Comparison of ENCODE assay signal across 28 cellular contexts in genomic region chr7:40072268-40072667, GRCh38.
"Had no signal": no experiment of that assay in that cellular context is flagged by ENCODE, and none has a peak within 500 bp of the region (broad histone marks: within the 10 kb centered on the region; RNA-seq: fewer than 3 reads in every experiment).

No MANE protein-coding gene starts in this region.

- H2AFZ ChIP-seq: parathyroid adenoma had no signal

- H3K36me3 Mint-ChIP-seq: activated naive CD8-positive, alpha-beta T cell had no signal

- H3K9me3 ChIP-seq: adrenal gland, ascending aorta, esophagus muscularis mucosa, gastroesophageal sphincter, mucosa of descending colon, thoracic aorta, upper lobe of left lung had no signal

- H3K27me3 Mint-ChIP-seq: activated CD4-positive, alpha-beta T cell treated with anti-CD3 and anti-CD28 coated beads, Interleukin-2, amount 10 ng/mL, durations not matched to agents 24 days and 14 days; activated CD8-positive, alpha-beta memory T cell treated with anti-CD3 and anti-CD28 coated beads, Interleukin-2, amount 10 ng/mL, durations not matched to agents 7 days and 5 days; activated CD8-positive, alpha-beta T cell treated with anti-CD3 and anti-CD28 coated beads for 36 hours; activated naive CD8-positive, alpha-beta T cell; central memory CD8-positive, alpha-beta T cell had no signal

- H3K27ac ChIP-seq: adrenal gland, ascending aorta, esophagus muscularis mucosa, gastroesophageal sphincter, parathyroid adenoma, thoracic aorta, upper lobe of left lung had no signal

- H3K36me3 ChIP-seq: thoracic aorta had no signal

- H3K27me3 ChIP-seq: adrenal gland, ascending aorta, esophagus muscularis mucosa, gastroesophageal sphincter, upper lobe of left lung had no signal

- H3K27ac Mint-ChIP-seq: activated CD4-positive, alpha-beta T cell treated with anti-CD3 and anti-CD28 coated beads, Interleukin-2, amount 10 ng/mL, durations not matched to agents 24 days and 14 days; activated CD8-positive, alpha-beta memory T cell treated with anti-CD3 and anti-CD28 coated beads, Interleukin-2, amount 10 ng/mL, durations not matched to agents 7 days and 5 days; activated CD8-positive, alpha-beta T cell treated with anti-CD3 and anti-CD28 coated beads for 36 hours; activated naive CD8-positive, alpha-beta T cell; activated T-helper 1 cell treated with anti-CD3 and anti-CD28 coated beads, Interleukin-12 subunit alpha, Interleukin-12 subunit beta, Interleukin-2, Interleukin-4 antibody, amounts not matched to agents 30 ng/mL and 10 ng/mL and 1 ng/mL, durations not matched to agents 14 hours and 24 hours and 36 hours; nephron progenitor cell had no signal

- H3K4me3 Mint-ChIP-seq: activated CD4-positive, alpha-beta T cell treated with anti-CD3 and anti-CD28 coated beads, Interleukin-2, amount 10 ng/mL, durations not matched to agents 24 days and 14 days; activated CD8-positive, alpha-beta memory T cell treated with anti-CD3 and anti-CD28 coated beads, Interleukin-2, amount 10 ng/mL, durations not matched to agents 7 days and 5 days; activated CD8-positive, alpha-beta T cell treated with anti-CD3 and anti-CD28 coated beads for 36 hours; activated naive CD8-positive, alpha-beta T cell; activated T-helper 1 cell treated with anti-CD3 and anti-CD28 coated beads, Interleukin-12 subunit alpha, Interleukin-12 subunit beta, Interleukin-2, Interleukin-4 antibody, amounts not matched to agents 30 ng/mL and 10 ng/mL and 1 ng/mL, durations not matched to agents 14 hours and 24 hours and 36 hours; central memory CD8-positive, alpha-beta T cell; nephron progenitor cell had no signal

- DNase-seq: activated CD4-positive, alpha-beta T cell treated with anti-CD3 and anti-CD28 coated beads, Interleukin-2, amount 10 ng/mL, durations not matched to agents 24 days and 14 days; activated CD8-positive, alpha-beta memory T cell treated with anti-CD3 and anti-CD28 coated beads, Interleukin-2, amount 10 ng/mL, durations not matched to agents 7 days and 5 days; activated CD8-positive, alpha-beta T cell treated with anti-CD3 and anti-CD28 coated beads for 36 hours; activated T-cell treated with anti-CD3 and anti-CD28 coated beads for 4 hours; adrenal gland; effector memory CD4-positive, alpha-beta T cell; head of caudate nucleus; hypothalamus; islet precursor cell; left cardiac atrium; mesenchymal stem cell; mucosa of descending colon; nephron progenitor cell; right cardiac atrium; stimulated activated CD4-positive, alpha-beta T cell treated with anti-CD3 and anti-CD28 coated beads, Interleukin-4, amount 100 ng/mL, for 24 hours; stimulated activated naive CD4-positive, alpha-beta T cell treated with Interleukin-2 at 50 U/mL for 16 hours; T-helper 1 cell; T-helper 9 cell; upper lobe of left lung had no signal

- ATAC-seq: activated CD8-positive, alpha-beta memory T cell treated with anti-CD3 and anti-CD28 coated beads, Interleukin-2, amount 10 ng/mL, durations not matched to agents 7 days and 5 days; activated CD8-positive, alpha-beta T cell treated with anti-CD3 and anti-CD28 coated beads for 36 hours; gastroesophageal sphincter; left cardiac atrium; mucosa of descending colon; right cardiac atrium had no signal

- H3K9me3 Mint-ChIP-seq: activated CD4-positive, alpha-beta T cell treated with anti-CD3 and anti-CD28 coated beads, Interleukin-2, amount 10 ng/mL, durations not matched to agents 24 days and 14 days; activated CD8-positive, alpha-beta T cell treated with anti-CD3 and anti-CD28 coated beads for 36 hours; activated T-helper 1 cell treated with anti-CD3 and anti-CD28 coated beads, Interleukin-12 subunit alpha, Interleukin-12 subunit beta, Interleukin-2, Interleukin-4 antibody, amounts not matched to agents 30 ng/mL and 10 ng/mL and 1 ng/mL, durations not matched to agents 14 hours and 24 hours and 36 hours; central memory CD8-positive, alpha-beta T cell; nephron progenitor cell had no signal

- FAIRE-seq: colon had no signal

- H3K4me1 ChIP-seq: adrenal gland, ascending aorta, esophagus muscularis mucosa, gastroesophageal sphincter, parathyroid adenoma, upper lobe of left lung had no signal

- H3K4me3 ChIP-seq: adrenal gland, ascending aorta, esophagus muscularis mucosa, gastroesophageal sphincter, mucosa of descending colon, thoracic aorta, upper lobe of left lung had no signal

- H3K9ac ChIP-seq: parathyroid adenoma had no signal

- H3K4me1 Mint-ChIP-seq: activated CD8-positive, alpha-beta memory T cell treated with anti-CD3 and anti-CD28 coated beads, Interleukin-2, amount 10 ng/mL, durations not matched to agents 7 days and 5 days; nephron progenitor cell had no signal
